ENCODE assay signal across 12 cellular contexts in genomic region chr11:116703421-116703820, GRCh38.
A peak's percentile ranks its signal among the peaks of the same experiment; 100 is the strongest.
DNase-seq lines count a peak whose midpoint lies in the region; ATAC-seq and TF ChIP-seq lines count a peak whose summit lies in the region.
"Had no signal": no experiment of that assay in that cellular context is flagged by ENCODE, and none has a peak within 500 bp of the region (broad histone marks: within the 10 kb centered on the region; RNA-seq: fewer than 3 reads in every experiment).

No MANE protein-coding gene starts in this region.

- no peaks in the 10 kb centered on the region for H3K36me3 Mint-ChIP-seq in activated CD4-positive, alpha-beta T cell treated with anti-CD3 and anti-CD28 coated beads for 36 hours (ENCODE audit: low read depth)
- no peaks in the 10 kb centered on the region for H3K36me3 Mint-ChIP-seq in MCF 10A (ENCODE audit: insufficient read depth, unreplicated experiment)

- no peaks in the 10 kb centered on the region for H3K9me3 Mint-ChIP-seq in activated CD4-positive, alpha-beta T cell treated with anti-CD3 and anti-CD28 coated beads for 36 hours (ENCODE audit: low read depth)
- no peaks in the 10 kb centered on the region for H3K9me3 Mint-ChIP-seq in MCF 10A (ENCODE audit: unreplicated experiment)
- H3K9me3 Mint-ChIP-seq: activated T-helper 2 cell treated with anti-CD3 and anti-CD28 coated beads, Interferon-gamma antibody, Interleukin-2, Interleukin-4, amounts not matched to agents 10 μg/mL and 5 μg/mL and 100 μg/mL, durations not matched to agents 14 hours and 24 hours and 36 hours; T-helper 2 cell treated with Interferon-gamma antibody and Interleukin-4, amounts not matched to agents 5 μg/mL and 100 μg/mL, for 36 hours had no signal

- no peak overlapping the region for H3K9ac ChIP-seq in BLaER1

- no peak overlapping the region for H3K27ac ChIP-seq in BLaER1

- no peak overlapping the region for H3K27ac Mint-ChIP-seq in activated CD4-positive, alpha-beta T cell treated with anti-CD3 and anti-CD28 coated beads for 36 hours
- H3K27ac Mint-ChIP-seq in MCF 10A (ENCODE audit: low read depth, unreplicated experiment), result no peak overlapping the region
- H3K27ac Mint-ChIP-seq: activated T-helper 2 cell treated with anti-CD3 and anti-CD28 coated beads, Interferon-gamma antibody, Interleukin-2, Interleukin-4, amounts not matched to agents 10 μg/mL and 5 μg/mL and 100 μg/mL, durations not matched to agents 14 hours and 24 hours and 36 hours; B cell; T-helper 2 cell treated with Interferon-gamma antibody and Interleukin-4, amounts not matched to agents 5 μg/mL and 100 μg/mL, for 36 hours had no signal

- H3K27me3 Mint-ChIP-seq in activated CD4-positive, alpha-beta T cell treated with anti-CD3 and anti-CD28 coated beads for 36 hours, result peaks cover 11% of the 10 kb centered on the region
- no peaks in the 10 kb centered on the region for H3K27me3 Mint-ChIP-seq in MCF 10A (ENCODE audit: insufficient read depth, unreplicated experiment)

- no peak overlapping the region for H3K4me3 ChIP-seq in BLaER1

- intact Hi-C loops in activated CD4-positive, alpha-beta T cell treated with anti-CD3 and anti-CD28 coated beads for 36 hours (cut with DNase I, micrococcal nuclease), result no loop called here
- intact Hi-C loops in MCF 10A (cut with micrococcal nuclease), result no loop called here

- H3K4me1 Mint-ChIP-seq in activated CD4-positive, alpha-beta T cell treated with anti-CD3 and anti-CD28 coated beads for 36 hours, result no peaks in the 10 kb centered on the region
- peaks cover 5% of the 10 kb centered on the region for H3K4me1 Mint-ChIP-seq in MCF 10A (ENCODE audit: insufficient read depth, unreplicated experiment)
- H3K4me1 Mint-ChIP-seq: B cell had no signal

- no peaks in the 10 kb centered on the region for H4K20me1 ChIP-seq in BLaER1

- POLR2A ChIA-PET in activated CD4-positive, alpha-beta T cell treated with anti-CD3 and anti-CD28 coated beads for 36 hours (lab: Charles Lee), result no interaction called here
- POLR2A ChIA-PET in MCF 10A (lab: Yijun Ruan, JAX), result no interaction called here

- peak overlapping the region; percentile 76 for H3K4me2 ChIP-seq in BLaER1

- ATAC-seq in GM18861 (IDR thresholded peaks at IDR 0.05; ENCODE audit: unreplicated experiment) (no peak), GM21717 (IDR thresholded peaks at IDR 0.05; ENCODE audit: unreplicated experiment) (no peak)
- ATAC-seq in activated CD4-positive, alpha-beta T cell treated with anti-CD3 and anti-CD28 coated beads for 36 hours, result no peak

- H3K27me3 ChIP-seq in BLaER1, result no peaks in the 10 kb centered on the region

- H3K36me3 ChIP-seq in BLaER1, result no peaks in the 10 kb centered on the region

- TF ChIP-seq CTCF in MCF 10A (IDR thresholded peaks at IDR 0.05; ENCODE audit: unreplicated experiment), result no peak

- no peaks in the 10 kb centered on the region for H3K9me3 ChIP-seq in BLaER1

- DNase-seq in MV-4-11 (lab: John Stamatoyannopoulos, UW) (peak; percentile 10), RPMI8226 (peak; percentile 92), iPS-NIHi7 (ENCODE audit: extremely low spot score) (peak; percentile 77), MCF 10A (ENCODE audit: unreplicated experiment) (no peak)
- no peak for DNase-seq in activated CD4-positive, alpha-beta T cell treated with anti-CD3 and anti-CD28 coated beads for 36 hours
- DNase-seq: MM.1S had no signal

- BruUV-seq in MCF 10A (replicated peaks; lab: Mats Ljungman, UMichigan), result no TSS peak

- CTCF ChIA-PET in activated CD4-positive, alpha-beta T cell treated with anti-CD3 and anti-CD28 coated beads for 36 hours (lab: Charles Lee), result no interaction called here
- CTCF ChIA-PET in MCF 10A (lab: Yijun Ruan, JAX), result interaction anchor here (0.7 to 3.4 kb wide), 2 partner anchors 12 to 132 kb away, joined by 3 to 19 read pairs; no protein-coding TSS in a partner anchor

- no peak overlapping the region for H3K4me3 Mint-ChIP-seq in activated CD4-positive, alpha-beta T cell treated with anti-CD3 and anti-CD28 coated beads for 36 hours
- no peak overlapping the region for H3K4me3 Mint-ChIP-seq in MCF 10A (ENCODE audit: unreplicated experiment)
- H3K4me3 Mint-ChIP-seq: B cell; T-helper 2 cell treated with Interferon-gamma antibody and Interleukin-4, amounts not matched to agents 5 μg/mL and 100 μg/mL, for 36 hours had no signal

- peaks cover 19% of the 10 kb centered on the region for H3K4me1 ChIP-seq in BLaER1

Comparison
In these comparisons a context has a peak if more than half of its experiments do, and no peak if none do; other contexts are left out.
1. DNase-seq: peak in MV-4-11 (single experiment), RPMI8226 (single experiment) and iPS-NIHi7 (single experiment); none in activated CD4-positive, alpha-beta T cell treated with anti-CD3 and anti-CD28 coated beads for 36 hours (single experiment) and MCF 10A (single experiment).